Comparison of ENCODE assay signal across 8 cellular contexts in the genomic region with DNA sequence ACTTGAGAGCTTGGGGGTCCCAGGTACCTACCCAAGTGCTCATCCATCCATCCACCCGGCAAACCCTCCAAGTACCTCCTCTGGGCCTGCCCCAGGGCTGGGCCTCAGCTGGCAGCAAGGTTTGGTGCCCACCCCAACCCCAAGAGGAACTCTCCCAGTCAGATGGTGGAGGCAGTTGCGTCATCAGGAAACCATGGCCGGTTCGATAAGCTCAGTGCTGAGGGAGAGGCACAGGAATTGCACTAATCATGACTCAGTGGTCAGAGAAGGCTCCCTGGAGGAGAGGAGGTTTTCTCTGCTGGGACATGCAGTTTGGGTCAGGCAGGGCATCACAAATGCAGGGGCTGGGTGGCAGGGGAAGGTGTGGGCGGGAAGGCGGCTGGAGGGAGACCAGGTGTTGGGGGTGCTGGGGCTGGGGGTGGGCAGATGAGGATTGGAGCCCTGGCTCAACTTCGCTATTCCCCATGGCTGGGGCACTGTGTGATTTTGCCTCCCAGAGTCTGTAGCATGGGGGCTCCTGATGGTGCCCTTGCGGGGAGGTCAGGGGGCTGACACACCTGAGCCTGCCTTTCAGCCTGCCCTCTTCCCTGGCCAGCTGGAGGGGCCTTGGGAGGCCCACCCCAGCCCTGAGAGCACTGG. TPM values are rescaled to one million over a fixed set of nuclear protein-coding genes. Genes with fewer than 3 reads are reported as not detected.
DNase-seq lines count a peak whose midpoint lies in the region; ATAC-seq and TF ChIP-seq lines count a peak whose summit lies in the region.

No MANE protein-coding gene starts in this region.

- no peak for ATAC-seq in activated T-helper 17 cell treated with anti-CD3 and anti-CD28 coated beads, Interleukin-2, amount 50 U/mL, for 72 hours (replicated peaks)

- no peaks in the 10 kb centered on the region for H3K9me3 ChIP-seq in right atrium auricular region

- H3K36me3 ChIP-seq in right atrium auricular region: peaks cover 4% of the 10 kb centered on the region

- peaks cover 0 to 92% of the 10 kb centered on the region in 2 donors for H3K4me1 ChIP-seq in right atrium auricular region

- no peaks in the 10 kb centered on the region for H3K9me3 Mint-ChIP-seq in activated CD4-positive, alpha-beta T cell treated with anti-CD3 and anti-CD28 coated beads, Interleukin-2, amount 10 ng/mL, durations not matched to agents 24 days and 14 days
- H3K9me3 Mint-ChIP-seq in activated T-helper 17 cell treated with anti-CD3 and anti-CD28 coated beads, Interleukin-2, amount 50 U/mL, for 72 hours: no peaks in the 10 kb centered on the region

- TF ChIP-seq CTCF in right atrium auricular region (IDR thresholded peaks at IDR 0.05) (no peak), GM10266 (IDR thresholded peaks at IDR 0.05; ENCODE audit: control insufficient read depth, insufficient read depth, low read depth, missing control alignments) (no peak)

- H3K4me3 Mint-ChIP-seq in activated CD4-positive, alpha-beta T cell treated with anti-CD3 and anti-CD28 coated beads, Interleukin-2, amount 10 ng/mL, durations not matched to agents 24 days and 14 days: no peak overlapping the region
- peak overlapping the region; percentile 22 for H3K4me3 Mint-ChIP-seq in activated T-helper 17 cell treated with anti-CD3 and anti-CD28 coated beads, Interleukin-2, amount 50 U/mL, for 72 hours

- H3K27me3 Mint-ChIP-seq in activated CD4-positive, alpha-beta T cell treated with anti-CD3 and anti-CD28 coated beads, Interleukin-2, amount 10 ng/mL, durations not matched to agents 24 days and 14 days: no peaks in the 10 kb centered on the region
- H3K27me3 Mint-ChIP-seq in activated T-helper 17 cell treated with anti-CD3 and anti-CD28 coated beads, Interleukin-2, amount 50 U/mL, for 72 hours: no peaks in the 10 kb centered on the region

- H3K27ac ChIP-seq in right atrium auricular region (peak overlapping the region; percentile 20 to 86), substantia nigra (ENCODE audit: low read depth, low read length, poor library complexity, severe bottlenecking) (peak overlapping the region; percentile 51)

- peaks cover 83% of the 10 kb centered on the region for H3K4me1 Mint-ChIP-seq in activated CD4-positive, alpha-beta T cell treated with anti-CD3 and anti-CD28 coated beads, Interleukin-2, amount 10 ng/mL, durations not matched to agents 24 days and 14 days
- H3K4me1 Mint-ChIP-seq in activated T-helper 17 cell treated with anti-CD3 and anti-CD28 coated beads, Interleukin-2, amount 50 U/mL, for 72 hours: peaks cover 68% of the 10 kb centered on the region

- H3K27me3 ChIP-seq in right atrium auricular region: no peaks in the 10 kb centered on the region

- peak overlapping the region; percentile 76 for H3K27ac Mint-ChIP-seq in activated CD4-positive, alpha-beta T cell treated with anti-CD3 and anti-CD28 coated beads, Interleukin-2, amount 10 ng/mL, durations not matched to agents 24 days and 14 days
- peak overlapping the region; percentile 50 for H3K27ac Mint-ChIP-seq in activated T-helper 17 cell treated with anti-CD3 and anti-CD28 coated beads, Interleukin-2, amount 50 U/mL, for 72 hours

- peaks cover 37% of the 10 kb centered on the region for H3K36me3 Mint-ChIP-seq in activated CD4-positive, alpha-beta T cell treated with anti-CD3 and anti-CD28 coated beads, Interleukin-2, amount 10 ng/mL, durations not matched to agents 24 days and 14 days (ENCODE audit: low read depth)
- H3K36me3 Mint-ChIP-seq in activated T-helper 17 cell treated with anti-CD3 and anti-CD28 coated beads, Interleukin-2, amount 50 U/mL, for 72 hours (ENCODE audit: low read depth): peaks cover 52% of the 10 kb centered on the region

- no peak overlapping the region for H3K4me3 ChIP-seq in right atrium auricular region

- intact Hi-C loops in activated CD4-positive, alpha-beta T cell treated with anti-CD3 and anti-CD28 coated beads, Interleukin-2, amount 10 ng/mL, durations not matched to agents 24 days and 14 days (cut with micrococcal nuclease): loop anchor here (10.0 kb wide), 1 partner anchor 667 kb away; a partner anchor contains a TSS

- DNase-seq in activated CD4-positive, alpha-beta T cell treated with anti-CD3 and anti-CD28 coated beads, Interleukin-2, amount 10 ng/mL, durations not matched to agents 24 days and 14 days: no peak
- DNase-seq in activated CD4-positive, alpha-beta T cell treated with anti-CD3 and anti-CD28 coated beads, Interleukin-2, amount 50 U/mL, for 48 hours: no peak
- DNase-seq in right atrium auricular region (ENCODE audit: low spot score): peak; percentile 84
- peak in 10 of 49 donors; percentile 5 to 62 (median 32) for DNase-seq in substantia nigra (lab: John Stamatoyannopoulos, UW)
- no peak for DNase-seq in GM10266 (ENCODE audit: extremely low spot score)
- DNase-seq in stimulated activated CD4-positive, alpha-beta T cell treated with anti-CD3 and anti-CD28 coated beads, Interleukin-4, amount 100 ng/mL, for 1 hour: no peak
- DNase-seq in activated CD8-positive, alpha-beta memory T cell treated with anti-CD3 and anti-CD28 coated beads for 24 hours: no peak

RNA-seq across cellular contexts. Expression of a gene that starts 32.2 kb away (rescaled TPM):
- total RNA-seq in activated CD4-positive, alpha-beta T cell treated with anti-CD3 and anti-CD28 coated beads, Interleukin-2, amount 10 ng/mL, durations not matched to agents 24 days and 14 days: 43.4 and 44.1 TPM in 2 replicates
- 10 to 100 TPM in 1 of 2 donors, 1 to 10 TPM in 1; 8.5 to 12.1 TPM for total RNA-seq in activated T-helper 17 cell treated with anti-CD3 and anti-CD28 coated beads, Interleukin-2, amount 50 U/mL, for 72 hours
- 10 to 100 TPM; 42.6 to 47.4 TPM for total RNA-seq in right atrium auricular region
